Comparison of ENCODE assay signal across 27 cellular contexts in the genomic region with DNA sequence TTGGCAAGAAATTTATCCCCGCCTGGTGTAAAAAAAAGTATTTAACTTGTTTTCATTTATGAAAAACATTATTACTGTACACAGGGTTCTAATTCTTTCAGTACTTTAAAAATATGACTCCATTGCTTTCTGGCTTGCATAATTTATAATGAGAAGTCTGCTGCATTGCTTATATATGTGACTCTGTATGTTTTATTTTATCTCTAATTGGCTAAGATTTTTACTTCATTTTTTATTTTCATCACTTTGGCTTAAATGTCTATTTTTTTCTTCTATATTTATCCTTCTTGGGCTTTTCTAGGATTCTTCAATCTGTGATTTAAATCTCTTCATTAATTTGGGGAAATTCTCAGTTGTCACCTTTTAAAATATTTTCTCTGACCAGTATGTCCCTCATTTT.
"Had no signal": no experiment of that assay in that cellular context is flagged by ENCODE, and none has a peak within 500 bp of the region (broad histone marks: within the 10 kb centered on the region; RNA-seq: fewer than 3 reads in every experiment).

No MANE protein-coding gene starts in this region.

- H3K4me2 ChIP-seq: smooth muscle cell had no signal

- H3K9me3 ChIP-seq: gastrocnemius medialis, neutrophil, pancreas had no signal

- H3K36me3 ChIP-seq: breast epithelium, gastrocnemius medialis, neutrophil, pancreas, suprapubic skin, vagina had no signal

- ATAC-seq: activated CD4-positive, CD25-positive, alpha-beta regulatory T cell treated with anti-CD3 and anti-CD28 coated beads, Interleukin-2, amount 50 U/mL, for 24 hours; gastrocnemius medialis; left lobe of liver; natural killer cell treated with Interleukin-12 subunit alpha and Interleukin-12 subunit beta and Interleukin-15 and Interleukin-18, amount 100 ng/mL, for 72 hours; pancreas; sciatic nerve; stimulated activated naive CD8-positive, alpha-beta T cell treated with anti-CD3 and anti-CD28 coated beads, Interleukin-15, amount 100 ng/mL, for 72 hours had no signal

- H3K4me3 ChIP-seq: breast epithelium, gastrocnemius medialis, lung, pancreas, smooth muscle cell, suprapubic skin, vagina had no signal

- H3K27ac ChIP-seq: breast epithelium, gastrocnemius medialis, neutrophil, pancreas, suprapubic skin, vagina had no signal

- FAIRE-seq: keratinocyte, pancreas had no signal

- H3K27ac Mint-ChIP-seq: activated CD4-positive, alpha-beta T cell treated with anti-CD3 and anti-CD28 coated beads, Interleukin-2, amount 10 ng/mL, durations not matched to agents 7 days and 5 days; activated naive CD8-positive, alpha-beta T cell treated with anti-CD3 and anti-CD28 coated beads, Interleukin-2, amount 10 ng/mL, durations not matched to agents 7 days and 5 days; activated T-helper 1 cell treated with anti-CD3 and anti-CD28 coated beads, Interleukin-12 subunit alpha, Interleukin-12 subunit beta, Interleukin-2, Interleukin-4 antibody, amounts not matched to agents 30 ng/mL and 10 ng/mL and 1 ng/mL, durations not matched to agents 14 hours and 24 hours and 36 hours; mesothelial cell of epicardium; natural killer cell treated with Interleukin-12 subunit alpha and Interleukin-12 subunit beta and Interleukin-15 and Interleukin-18, amount 100 ng/mL, for 72 hours; stimulated activated naive CD8-positive, alpha-beta T cell treated with anti-CD3 and anti-CD28 coated beads, Interleukin-15, amount 100 ng/mL, for 72 hours; T-helper 2 cell treated with Interferon-gamma antibody and Interleukin-4, amounts not matched to agents 5 μg/mL and 100 μg/mL, for 36 hours had no signal

- H3K36me3 Mint-ChIP-seq: activated naive CD8-positive, alpha-beta T cell treated with anti-CD3 and anti-CD28 coated beads, Interleukin-2, amount 10 ng/mL, durations not matched to agents 7 days and 5 days had no signal

- H3K27me3 ChIP-seq: breast epithelium, gastrocnemius medialis, neutrophil, pancreas, suprapubic skin, vagina had no signal

- H3K4me1 ChIP-seq: breast epithelium, gastrocnemius medialis, pancreas, suprapubic skin, vagina had no signal

- H3K4me1 Mint-ChIP-seq: activated CD4-positive, alpha-beta T cell treated with anti-CD3 and anti-CD28 coated beads, Interleukin-2, amount 10 ng/mL, durations not matched to agents 7 days and 5 days; activated naive CD8-positive, alpha-beta T cell treated with anti-CD3 and anti-CD28 coated beads, Interleukin-2, amount 10 ng/mL, durations not matched to agents 7 days and 5 days; mesothelial cell of epicardium; stimulated activated naive CD8-positive, alpha-beta T cell treated with anti-CD3 and anti-CD28 coated beads, Interleukin-15, amount 100 ng/mL, for 72 hours had no signal

- H3K4me3 Mint-ChIP-seq: activated CD4-positive, alpha-beta T cell treated with anti-CD3 and anti-CD28 coated beads, Interleukin-2, amount 10 ng/mL, durations not matched to agents 7 days and 5 days; activated naive CD8-positive, alpha-beta T cell treated with anti-CD3 and anti-CD28 coated beads, Interleukin-2, amount 10 ng/mL, durations not matched to agents 7 days and 5 days; activated T-helper 1 cell treated with anti-CD3 and anti-CD28 coated beads, Interleukin-12 subunit alpha, Interleukin-12 subunit beta, Interleukin-2, Interleukin-4 antibody, amounts not matched to agents 30 ng/mL and 10 ng/mL and 1 ng/mL, durations not matched to agents 14 hours and 24 hours and 36 hours; mesothelial cell of epicardium; natural killer cell treated with Interleukin-12 subunit alpha and Interleukin-12 subunit beta and Interleukin-15 and Interleukin-18, amount 100 ng/mL, for 72 hours; stimulated activated naive CD8-positive, alpha-beta T cell treated with anti-CD3 and anti-CD28 coated beads, Interleukin-15, amount 100 ng/mL, for 72 hours; T-helper 2 cell treated with Interferon-gamma antibody and Interleukin-4, amounts not matched to agents 5 μg/mL and 100 μg/mL, for 36 hours had no signal

- H3K27me3 Mint-ChIP-seq: stimulated activated naive CD8-positive, alpha-beta T cell treated with anti-CD3 and anti-CD28 coated beads, Interleukin-15, amount 100 ng/mL, for 72 hours had no signal

- DNase-seq: activated CD4-positive, alpha-beta T cell treated with anti-CD3 and anti-CD28 coated beads, Interleukin-2, amount 10 ng/mL, durations not matched to agents 7 days and 5 days; activated naive CD4-positive, alpha-beta T cell; activated naive CD8-positive, alpha-beta T cell treated with anti-CD3 and anti-CD28 coated beads, Interleukin-2, amount 10 ng/mL, durations not matched to agents 7 days and 5 days; activated T-cell treated with anti-CD3 and anti-CD28 coated beads for 4 hours; anterior cingulate cortex; cerebellar nuclear complex; effector CD8-positive, alpha-beta T cell; gastrocnemius medialis; head of caudate nucleus; pancreas; stimulated activated CD4-positive, alpha-beta T cell treated with anti-CD3 and anti-CD28 coated beads, Interleukin-4, amount 100 ng/mL, for 1 hour; stimulated activated naive CD8-positive, alpha-beta T cell treated with anti-CD3 and anti-CD28 coated beads, Interleukin-15, amount 100 ng/mL, for 72 hours; trophoblast cell had no signal
